In the genomic region with DNA sequence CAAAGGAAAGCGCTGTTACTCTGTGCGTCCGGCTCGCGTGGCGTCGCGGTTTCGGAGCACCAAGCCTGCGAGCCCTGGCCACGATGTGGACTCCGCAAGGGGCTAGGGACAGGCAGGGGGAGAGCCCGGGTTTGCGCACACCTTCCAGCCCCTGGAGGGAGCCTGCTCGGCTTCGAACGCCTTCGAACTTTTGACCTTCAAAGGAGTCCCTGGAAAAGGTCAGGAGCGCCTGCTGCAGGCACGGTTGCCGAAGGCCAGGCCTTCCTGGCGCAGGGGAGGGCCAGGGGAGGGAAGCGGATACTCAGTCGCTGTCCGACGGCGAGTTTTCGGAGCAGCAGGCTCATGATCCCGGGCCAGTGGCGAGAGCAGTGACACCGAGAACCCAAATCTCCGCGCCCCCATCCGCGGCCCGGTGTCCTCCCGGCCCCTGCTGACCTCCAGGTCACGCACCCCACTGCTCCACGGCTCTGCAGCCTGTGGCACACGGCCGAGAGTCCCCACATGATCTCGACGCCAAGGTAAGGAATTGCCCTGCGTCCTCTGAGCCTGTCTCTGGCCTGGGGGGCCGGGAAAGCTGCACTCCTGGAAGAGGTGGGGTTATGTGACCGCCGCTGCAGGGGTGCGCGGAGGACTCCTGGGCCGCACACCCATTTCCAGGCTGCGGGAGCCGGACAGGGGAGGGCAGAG, we compare ENCODE assay signal across 15 cellular contexts. TPM values are rescaled to one million over a fixed set of nuclear protein-coding genes. Genes with fewer than 3 reads are reported as not detected.
DNase-seq lines count a peak whose midpoint lies in the region; ATAC-seq and TF ChIP-seq lines count a peak whose summit lies in the region.
"Had no signal": no experiment of that assay in that cellular context is flagged by ENCODE, and none has a peak within 500 bp of the region (broad histone marks: within the 10 kb centered on the region; RNA-seq: fewer than 3 reads in every experiment).

No MANE protein-coding gene starts in this region.

- peaks cover 100% of the 10 kb centered on the region for H3K27me3 ChIP-seq in upper lobe of right lung

- TF ChIP-seq CTCF in WI38 (IDR thresholded peaks at IDR 0.05; ENCODE audit: low read depth, low read length) (no peak), upper lobe of right lung (IDR thresholded peaks at IDR 0.05) (no peak)

- peak; percentile 5 for DNase-seq in stimulated activated CD4-positive, alpha-beta T cell treated with anti-CD3 and anti-CD28 coated beads, Interleukin-15, amount 100 ng/mL, for 24 hours
- DNase-seq in stimulated activated CD4-positive, alpha-beta T cell treated with anti-CD3 and anti-CD28 coated beads, Interleukin-4, amount 100 ng/mL, for 24 hours = no peak
- DNase-seq in left kidney (ENCODE audit: low read depth, low spot score) = peak; percentile 45
- DNase-seq in upper lobe of right lung = peak; percentile 57
- DNase-seq in cardiac septum (ENCODE audit: low spot score) = no peak
- no peak for DNase-seq in H4 (ENCODE audit: low spot score)
- DNase-seq: activated CD4-positive, CD25-positive, alpha-beta regulatory T cell; cerebellar nuclear complex; DND-41; GOT3; NCI-H2171 treated with DMSO at 0.1 percent for 48 hours; stimulated activated CD4-positive, alpha-beta T cell treated with anti-CD3 and anti-CD28 coated beads, Interleukin-1b, Interleukin-23, amount 100 ng/mL, for 48 hours had no signal

- intact Hi-C loops in upper lobe of right lung (cut with DNase I) = no loop called here
- intact Hi-C loops in cardiac septum (cut with DNase I) = no loop called here

- peak overlapping the region; percentile 45 for H3K4me3 ChIP-seq in WI38 (ENCODE audit: low read depth, low read length)
- no peak overlapping the region for H3K4me3 ChIP-seq in upper lobe of right lung

- H3K9me3 ChIP-seq in upper lobe of right lung = no peaks in the 10 kb centered on the region

- peaks cover 40% of the 10 kb centered on the region for H3K4me1 ChIP-seq in upper lobe of right lung

- no peak for ATAC-seq in upper lobe of right lung
- ATAC-seq in HG03432 (IDR thresholded peaks at IDR 0.05; ENCODE audit: unreplicated experiment) = no peak

- H3K27ac ChIP-seq in upper lobe of right lung = no peak overlapping the region

- H3K36me3 ChIP-seq in upper lobe of right lung = no peaks in the 10 kb centered on the region

RNA-seq across cellular contexts. Expression of gene SIM2, which starts 1.3 kb away (rescaled TPM):
- total RNA-seq in upper lobe of right lung (not detected), cardiac septum (0.16 TPM)
- total RNA-seq in H4 (2014; rRNA removed; shearing (Covaris generic)) = 1.6 and 2.3 TPM in 2 replicates
- total RNA-seq: mononuclear cell had no signal

Comparison
In these comparisons a context has a peak if more than half of its experiments do, and no peak if none do; other contexts are left out.
1. DNase-seq: peak in stimulated activated CD4-positive, alpha-beta T cell treated with anti-CD3 and anti-CD28 coated beads, Interleukin-15, amount 100 ng/mL, for 24 hours (single experiment), left kidney (single experiment) and upper lobe of right lung (single experiment); none in stimulated activated CD4-positive, alpha-beta T cell treated with anti-CD3 and anti-CD28 coated beads, Interleukin-4, amount 100 ng/mL, for 24 hours (single experiment), cardiac septum (single experiment) and H4 (single experiment).